In genomic region chr11:64372021-64372420, GRCh38 we compare ENCODE assay signal across 19 cellular contexts.
"Had no signal": no experiment of that assay in that cellular context is flagged by ENCODE, and none has a peak within 500 bp of the region (broad histone marks: within the 10 kb centered on the region; RNA-seq: fewer than 3 reads in every experiment).

No MANE protein-coding gene starts in this region.

- H3K4me2 ChIP-seq: hepatocyte, smooth muscle cell had no signal

- DNase-seq: activated B cell treated with CpG ODN at 0.5 μM for 24 hours; activated CD4-positive, alpha-beta T cell treated with anti-CD3 and anti-CD28 coated beads for 36 hours; activated naive CD4-positive, alpha-beta T cell; activated T-cell treated with anti-CD3 and anti-CD28 coated beads for 4 hours; activated T-cell treated with anti-CD3 and anti-CD28 coated beads, Interleukin-2, amount 50 U/mL, for 72 hours; colonic mucosa; effector memory CD8-positive, alpha-beta T cell; erythroblast; left cardiac atrium; left ventricle myocardium superior; retina; stimulated activated CD4-positive, alpha-beta T cell treated with anti-CD3 and anti-CD28 coated beads, Interleukin-1b, Interleukin-23, amount 100 ng/mL, for 48 hours; stimulated activated CD4-positive, alpha-beta T cell treated with anti-CD3 and anti-CD28 coated beads, Interleukin-4, amount 100 ng/mL, for 4 hours; stimulated activated CD8-positive, alpha-beta memory T cell treated with anti-CD3 and anti-CD28 coated beads, Interleukin-4, amount 100 ng/mL, for 48 hours; stimulated activated naive CD8-positive, alpha-beta T cell treated with anti-CD3 and anti-CD28 coated beads, Interleukin-15, amount 100 ng/mL, for 72 hours; uterus had no signal

- H3K4me1 ChIP-seq: colonic mucosa, gastroesophageal sphincter, uterus had no signal

- H3K79me2 ChIP-seq: hepatocyte had no signal

- ATAC-seq: activated CD4-positive, alpha-beta T cell treated with anti-CD3 and anti-CD28 coated beads for 36 hours; activated T-cell treated with anti-CD3 and anti-CD28 coated beads, Interleukin-2, amount 50 U/mL, for 72 hours; effector memory CD8-positive, alpha-beta T cell; gastroesophageal sphincter had no signal

- H3K4me3 ChIP-seq: colonic mucosa, gastroesophageal sphincter, hepatocyte, smooth muscle cell, uterus had no signal

- H3K27me3 ChIP-seq: colonic mucosa, gastroesophageal sphincter, hepatocyte, uterus had no signal

- H2AFZ ChIP-seq: hepatocyte had no signal

- H3K36me3 ChIP-seq: colonic mucosa, uterus had no signal

- H3K27ac ChIP-seq: colonic mucosa, gastroesophageal sphincter, hepatocyte, uterus had no signal

- H3K9me3 ChIP-seq: colonic mucosa, gastroesophageal sphincter, uterus had no signal
